ENCODE assay signal across 13 cellular contexts in genomic region chr6:79040083-79040482, GRCh38. TPM values are rescaled to one million over a fixed set of nuclear protein-coding genes. Genes with fewer than 3 reads are reported as not detected.
A peak's percentile ranks its signal among the peaks of the same experiment; 100 is the strongest.
DNase-seq lines count a peak whose midpoint lies in the region; ATAC-seq, FAIRE-seq and TF ChIP-seq lines count a peak whose summit lies in the region.
"Had no signal": no experiment of that assay in that cellular context is flagged by ENCODE, and none has a peak within 500 bp of the region (broad histone marks: within the 10 kb centered on the region; RNA-seq: fewer than 3 reads in every experiment).

No MANE protein-coding gene starts in this region.

- FAIRE-seq in GM12892 (lab: Jason Lieb, UNC): no peak

- ATAC-seq in GM19043 (IDR thresholded peaks at IDR 0.05; ENCODE audit: low read depth, unreplicated experiment) (peak; percentile 67), HG02981 (IDR thresholded peaks at IDR 0.05; ENCODE audit: unreplicated experiment) (peak; percentile 84)
- ATAC-seq: sciatic nerve had no signal

- no peaks in the 10 kb centered on the region for H3K9me3 Mint-ChIP-seq in activated T-cell treated with anti-CD3 and anti-CD28 coated beads, Interleukin-2, amount 50 U/mL, for 24 hours
- H3K9me3 Mint-ChIP-seq: CD4-positive, CD25-positive, alpha-beta regulatory T cell had no signal

- H3K27ac Mint-ChIP-seq in activated T-cell treated with anti-CD3 and anti-CD28 coated beads, Interleukin-2, amount 50 U/mL, for 24 hours: no peak overlapping the region

- no peaks in the 10 kb centered on the region for H3K27me3 Mint-ChIP-seq in activated T-cell treated with anti-CD3 and anti-CD28 coated beads, Interleukin-2, amount 50 U/mL, for 24 hours
- H3K27me3 Mint-ChIP-seq: CD4-positive, CD25-positive, alpha-beta regulatory T cell had no signal

- no peak for TF ChIP-seq POLR2A in GM12892 (IDR thresholded peaks at IDR 0.05; ENCODE audit: low read depth, low read length)

- peaks cover 72% of the 10 kb centered on the region for H3K4me1 Mint-ChIP-seq in activated T-cell treated with anti-CD3 and anti-CD28 coated beads, Interleukin-2, amount 50 U/mL, for 24 hours (ENCODE audit: low read depth)

- H3K36me3 Mint-ChIP-seq in activated T-cell treated with anti-CD3 and anti-CD28 coated beads, Interleukin-2, amount 50 U/mL, for 24 hours (ENCODE audit: low read depth): peaks cover 76% of the 10 kb centered on the region

- H3K4me3 Mint-ChIP-seq in activated T-cell treated with anti-CD3 and anti-CD28 coated beads, Interleukin-2, amount 50 U/mL, for 24 hours: no peak overlapping the region
- H3K4me3 Mint-ChIP-seq: CD4-positive, CD25-positive, alpha-beta regulatory T cell had no signal

- DNase-seq in EL: peak; percentile 8
- DNase-seq in amniotic epithelial cell (ENCODE audit: low read depth): peak; percentile 56
- DNase-seq in GM12892 (ENCODE audit: insufficient read length): no peak
- DNase-seq in NCI-H1092 (lab: John Stamatoyannopoulos, UW): no peak
- no peak for DNase-seq in activated T-cell treated with anti-CD3 and anti-CD28 coated beads, Interleukin-2, amount 50 U/mL, for 24 hours
- no peak for DNase-seq in NK-92 (lab: John Stamatoyannopoulos, UW; ENCODE audit: unreplicated experiment)
- DNase-seq: islet precursor cell, NCI-H1417 treated with DMSO at 0.1 percent for 48 hours, stomach had no signal

RNA-seq across cellular contexts. Expression of gene PHIP, which starts 38.0 kb away (rescaled TPM):
- 19.7 TPM for polyA plus RNA-seq in GM12892 (2012; ENCODE audit: missing spikeins)

Comparison
In these comparisons a context has a peak if more than half of its experiments do, and no peak if none do; other contexts are left out.
1. DNase-seq: peak in EL (single experiment) and amniotic epithelial cell (single experiment); none in GM12892 (single experiment), NCI-H1092 (single experiment), activated T-cell treated with anti-CD3 and anti-CD28 coated beads, Interleukin-2, amount 50 U/mL, for 24 hours (single experiment) and NK-92 (single experiment).